17 cellular contexts compared by ENCODE assay signal in genomic region chr12:24896171-24896570, GRCh38. TPM values are rescaled to one million over a fixed set of nuclear protein-coding genes. Genes with fewer than 3 reads are reported as not detected.
"Had no signal": no experiment of that assay in that cellular context is flagged by ENCODE, and none has a peak within 500 bp of the region (broad histone marks: within the 10 kb centered on the region; RNA-seq: fewer than 3 reads in every experiment).

No MANE protein-coding gene starts in this region.

- H3K27ac Mint-ChIP-seq: activated naive CD4-positive, alpha-beta T cell treated with anti-CD3 and anti-CD28 coated beads, Interleukin-2, amount 10 ng/mL, durations not matched to agents 7 days and 5 days; activated naive CD8-positive, alpha-beta T cell treated with anti-CD3 and anti-CD28 coated beads, Interleukin-2, amount 50 U/mL, for 24 hours; effector memory CD8-positive, alpha-beta T cell; memory B cell; naive thymus-derived CD8-positive, alpha-beta T cell had no signal

- H3K27me3 ChIP-seq: ascending aorta had no signal

- ATAC-seq: activated naive CD8-positive, alpha-beta T cell treated with anti-CD3 and anti-CD28 coated beads, Interleukin-2, amount 50 U/mL, for 24 hours; effector memory CD8-positive, alpha-beta T cell; naive thymus-derived CD8-positive, alpha-beta T cell; stimulated activated naive CD8-positive, alpha-beta T cell treated with anti-CD3 and anti-CD28 coated beads, Interleukin-15, Interleukin-2, amounts not matched to agents 100 U/mL and 50 U/mL, for 24 hours had no signal

- H3K9me3 ChIP-seq: ascending aorta had no signal

- H3K4me3 Mint-ChIP-seq: activated naive CD4-positive, alpha-beta T cell treated with anti-CD3 and anti-CD28 coated beads, Interleukin-2, amount 10 ng/mL, durations not matched to agents 7 days and 5 days; activated naive CD8-positive, alpha-beta T cell treated with anti-CD3 and anti-CD28 coated beads, Interleukin-2, amount 50 U/mL, for 24 hours; effector memory CD8-positive, alpha-beta T cell; memory B cell; naive thymus-derived CD8-positive, alpha-beta T cell had no signal

- H3K36me3 ChIP-seq: ascending aorta had no signal

- H3K79me2 ChIP-seq: parathyroid adenoma had no signal

- H2AFZ ChIP-seq: parathyroid adenoma had no signal

- H3K36me3 Mint-ChIP-seq: memory B cell; naive thymus-derived CD8-positive, alpha-beta T cell had no signal

- H3K9me3 Mint-ChIP-seq: activated naive CD4-positive, alpha-beta T cell treated with anti-CD3 and anti-CD28 coated beads, Interleukin-2, amount 10 ng/mL, durations not matched to agents 7 days and 5 days; effector memory CD8-positive, alpha-beta T cell; memory B cell; naive thymus-derived CD8-positive, alpha-beta T cell had no signal

- H3K4me3 ChIP-seq: ascending aorta had no signal

- H3K4me1 ChIP-seq: parathyroid adenoma had no signal

- DNase-seq: activated CD4-positive, alpha-beta T cell treated with anti-CD3 and anti-CD28 coated beads, Interleukin-2, amount 50 U/mL, for 1 hour; activated CD8-positive, alpha-beta memory T cell treated with anti-CD3 and anti-CD28 coated beads, Interleukin-2, amount 50 U/mL, for 4 hours; activated effector memory CD4-positive, alpha-beta T cell treated with Interleukin-2 at 50 U/mL for 16 hours; activated naive CD4-positive, alpha-beta T cell treated with anti-CD3 and anti-CD28 coated beads, Interleukin-2, amount 10 ng/mL, durations not matched to agents 7 days and 5 days; activated naive CD8-positive, alpha-beta T cell treated with anti-CD3 and anti-CD28 coated beads, Interleukin-2, amount 50 U/mL, for 24 hours; activated T-cell treated with anti-CD3 and anti-CD28 coated beads, Interleukin-2, amount 50 U/mL, for 48 hours; effector memory CD8-positive, alpha-beta T cell; head of caudate nucleus; naive thymus-derived CD8-positive, alpha-beta T cell; stimulated activated CD4-positive, alpha-beta T cell treated with anti-CD3 and anti-CD28 coated beads, Interleukin-12 subunit alpha, Interleukin-12 subunit beta, amount 100 ng/mL, for 4 hours; stimulated activated naive CD8-positive, alpha-beta T cell treated with anti-CD3 and anti-CD28 coated beads, Interleukin-15, Interleukin-2, amounts not matched to agents 100 U/mL and 50 U/mL, for 24 hours; T-helper 1 cell; T-helper 9 cell; trophoblast cell had no signal

- H3K27ac ChIP-seq: parathyroid adenoma had no signal

- H3K9ac ChIP-seq: parathyroid adenoma had no signal

RNA-seq across cellular contexts. Expression of gene BCAT1, which starts 52.7 kb away (rescaled TPM):
- polyA plus RNA-seq: naive thymus-derived CD8-positive, alpha-beta T cell had no signal
